8 cellular contexts compared by ENCODE assay signal in genomic region chr19:6412111-6412999, GRCh38. TPM values are rescaled to one million over a fixed set of nuclear protein-coding genes. Genes with fewer than 3 reads are reported as not detected.
DNase-seq lines count a peak whose midpoint lies in the region; ATAC-seq, FAIRE-seq and TF ChIP-seq lines count a peak whose summit lies in the region.

No MANE protein-coding gene starts in this region.

- H3K36me3 Mint-ChIP-seq in T-helper 17 cell (ENCODE audit: low read depth): peaks cover 2% of the 10 kb centered on the region
- H3K36me3 Mint-ChIP-seq in naive thymus-derived CD4-positive, alpha-beta T cell: peaks cover 0 to 9% (median 4%) of the 10 kb centered on the region in 5 donors

- H3K4me3 Mint-ChIP-seq in T-helper 17 cell: no peak overlapping the region
- peak overlapping the region in 1 of 10 donors; percentile 20 for H3K4me3 Mint-ChIP-seq in naive thymus-derived CD4-positive, alpha-beta T cell

- POLR2A ChIA-PET in AG04450 (lab: Yijun Ruan, JAX): interaction anchor here (0.6 kb wide), 1 partner anchor 12 kb away, joined by 3 read pairs; the partner anchor contains the start of gene KHSRP
- POLR2A ChIA-PET in naive thymus-derived CD4-positive, alpha-beta T cell (lab: Charles Lee): interaction anchor here (0.6 kb wide), 1 partner anchor 118 kb away, joined by 9 read pairs; no protein-coding TSS in a partner anchor

- H3K4me3 ChIP-seq in AG04450 (ENCODE audit: low read depth, low read length): no peak overlapping the region
- no peak overlapping the region for H3K4me3 ChIP-seq in naive thymus-derived CD4-positive, alpha-beta T cell (ENCODE audit: low read length)

- H3K9me3 Mint-ChIP-seq in naive thymus-derived CD4-positive, alpha-beta T cell: no peaks in the 10 kb centered on the region

- no peaks in the 10 kb centered on the region; the same call in 1 of the 2 replicates for H3K9me3 ChIP-seq in AG04450 (ENCODE audit: control insufficient read depth, insufficient read depth, low read length)
- no peaks in the 10 kb centered on the region for H3K9me3 ChIP-seq in T-helper 17 cell (ENCODE audit: control insufficient read depth, low read length, poor library complexity, severe bottlenecking)
- H3K9me3 ChIP-seq in naive thymus-derived CD4-positive, alpha-beta T cell (ENCODE audit: control insufficient read depth in 2 of 3, low read length in 3 of 3): no peaks in the 10 kb centered on the region

- no peak overlapping the region for H3K27ac ChIP-seq in AG04450 (ENCODE audit: low read depth, low read length)
- no peak overlapping the region for H3K27ac ChIP-seq in naive thymus-derived CD4-positive, alpha-beta T cell (ENCODE audit: low read depth, low read length)

- CTCF ChIA-PET in AG04450 (lab: Charles Lee): no interaction called here
- CTCF ChIA-PET in naive thymus-derived CD4-positive, alpha-beta T cell (lab: Charles Lee): interaction anchor here (0.8 kb wide), 1 partner anchor 9 kb away, joined by 3 read pairs; no protein-coding TSS in a partner anchor

- H3K27ac Mint-ChIP-seq in T-helper 17 cell: peak overlapping the region; percentile 24
- no peak overlapping the region for H3K27ac Mint-ChIP-seq in naive thymus-derived CD4-positive, alpha-beta T cell

- intact Hi-C loops in naive thymus-derived CD4-positive, alpha-beta T cell (cut with micrococcal nuclease): no loop called here

- H3K27me3 Mint-ChIP-seq in T-helper 17 cell: no peaks in the 10 kb centered on the region
- H3K27me3 Mint-ChIP-seq in naive thymus-derived CD4-positive, alpha-beta T cell: no peaks in the 10 kb centered on the region

- ATAC-seq in T-helper 17 cell (peak; percentile 74), HG03520 (IDR thresholded peaks at IDR 0.05; ENCODE audit: unreplicated experiment) (no peak), HG02798 (IDR thresholded peaks at IDR 0.05; ENCODE audit: poor library complexity, unreplicated experiment) (no peak)
- ATAC-seq in naive thymus-derived CD4-positive, alpha-beta T cell: peak; percentile 79

- DNase-seq in AG04450 (ENCODE audit: low read depth, low spot score) (no peak), GM18507 (ENCODE audit: extremely low spot score, insufficient read length, low read depth) (peak; percentile 32), T-helper 17 cell (peak in 1 of 3 donors; percentile 44), dermis blood vessel endothelial cell (peak; percentile 53), NCI-H1105 (lab: John Stamatoyannopoulos, UW) (no peak)
- DNase-seq in naive thymus-derived CD4-positive, alpha-beta T cell: peak in 6 of 9 donors; percentile 39 to 57 (median 47)

- no peaks in the 10 kb centered on the region for H3K4me1 ChIP-seq in naive thymus-derived CD4-positive, alpha-beta T cell (ENCODE audit: control insufficient read depth in 2 of 2, insufficient read depth in 2 of 2, low read length in 2 of 2)

- H3K36me3 ChIP-seq in naive thymus-derived CD4-positive, alpha-beta T cell (ENCODE audit: control insufficient read depth in 2 of 3, insufficient read depth in 3 of 3, low read length in 3 of 3): peaks cover 1 to 34% (median 9%) of the 10 kb centered on the region in 3 experiments

- H3K27me3 ChIP-seq in AG04450 (ENCODE audit: control insufficient read depth, insufficient read depth, low read length): no peaks in the 10 kb centered on the region
- no peaks in the 10 kb centered on the region for H3K27me3 ChIP-seq in naive thymus-derived CD4-positive, alpha-beta T cell (ENCODE audit: control insufficient read depth in 2 of 2, insufficient read depth in 2 of 2, low read length in 2 of 2)

- H3K4me1 Mint-ChIP-seq in T-helper 17 cell: no peaks in the 10 kb centered on the region
- H3K4me1 Mint-ChIP-seq in naive thymus-derived CD4-positive, alpha-beta T cell: no peaks in the 10 kb centered on the region

- peak; percentile 53 for TF ChIP-seq CTCF in AG04450 (IDR thresholded peaks at IDR 0.05; ENCODE audit: low read depth, low read length)

- FAIRE-seq in GM18507 (lab: Jason Lieb, UNC): no peak

RNA-seq across cellular contexts. Expression of gene KHSRP, which starts 12.3 kb away (rescaled TPM):
- polyA plus RNA-seq in AG04450 (2011; rRNA removed): 57.0 and 66.7 TPM in 2 replicates
- 93.2 and 100 TPM in 2 replicates for polyA minus RNA-seq in AG04450 (2011; rRNA and poly(A)+ RNA removed)
- total RNA-seq in T-helper 17 cell: 100 to 1,000 TPM; 138 to 164 TPM
- total RNA-seq in dermis blood vessel endothelial cell: 78.3 and 238 TPM in 2 replicates
- total RNA-seq in naive thymus-derived CD4-positive, alpha-beta T cell: 100 to 1,000 TPM; 142 to 276 (median 152) TPM
- 10 to 100 TPM; 12.5 to 20.9 TPM for polyA plus RNA-seq in naive thymus-derived CD4-positive, alpha-beta T cell

RNA-seq across cellular contexts. Expression of gene GTF2F1, which starts 19.4 kb away (rescaled TPM):
- 33.7 and 43.7 TPM in 2 replicates for polyA plus RNA-seq in AG04450 (2011; rRNA removed)
- 39.9 and 45.5 TPM in 2 replicates for polyA minus RNA-seq in AG04450 (2011; rRNA and poly(A)+ RNA removed)
- total RNA-seq in T-helper 17 cell: 10 to 100 TPM; 67.2 to 68.7 TPM
- 41.4 and 74.5 TPM in 2 replicates for total RNA-seq in dermis blood vessel endothelial cell
- 10 to 100 TPM; 51.5 to 71.6 (median 61.3) TPM for total RNA-seq in naive thymus-derived CD4-positive, alpha-beta T cell
- 10 to 100 TPM; 17.9 to 33.3 TPM for polyA plus RNA-seq in naive thymus-derived CD4-positive, alpha-beta T cell

RNA-seq across cellular contexts. Expression of gene SLC25A41, which starts 21.2 kb away (rescaled TPM):
- not detected in 2 replicates for polyA plus RNA-seq in AG04450 (2011; rRNA removed)
- polyA minus RNA-seq in AG04450 (2011; rRNA and poly(A)+ RNA removed): 0.14 TPM in 1 of 2 replicates, not detected in the other
- not detected for total RNA-seq in T-helper 17 cell
- 0.05 TPM in 1 of 2 replicates, not detected in the other for total RNA-seq in dermis blood vessel endothelial cell
- under 1 TPM in 1 of 5 experiments, not detected in 4; 0.32 TPM for total RNA-seq in naive thymus-derived CD4-positive, alpha-beta T cell
- not detected for polyA plus RNA-seq in naive thymus-derived CD4-positive, alpha-beta T cell

RNA-seq across cellular contexts. Expression of gene PSPN, which starts 36.6 kb away (rescaled TPM):
- 0.41 and 0.57 TPM in 2 replicates for polyA plus RNA-seq in AG04450 (2011; rRNA removed)
- 0.97 and 1.1 TPM in 2 replicates for polyA minus RNA-seq in AG04450 (2011; rRNA and poly(A)+ RNA removed)
- total RNA-seq in T-helper 17 cell (1 to 10 TPM; 1.3 to 1.5 TPM), dermis blood vessel endothelial cell (0.85 and 1.1 TPM in 2 replicates)
- total RNA-seq in naive thymus-derived CD4-positive, alpha-beta T cell: 1 to 10 TPM; 1.8 to 4.0 (median 2.8) TPM
- under 1 TPM; 0.60 to 0.91 TPM for polyA plus RNA-seq in naive thymus-derived CD4-positive, alpha-beta T cell

RNA-seq across cellular contexts. Expression of gene ALKBH7, which starts 39.8 kb away (rescaled TPM):
- polyA plus RNA-seq in AG04450 (2011; rRNA removed): 11.6 and 16.4 TPM in 2 replicates
- 3.4 and 5.4 TPM in 2 replicates for polyA minus RNA-seq in AG04450 (2011; rRNA and poly(A)+ RNA removed)
- total RNA-seq in T-helper 17 cell: 10 to 100 TPM; 44.1 to 47.6 TPM
- 24.4 and 59.2 TPM in 2 replicates for total RNA-seq in dermis blood vessel endothelial cell
- total RNA-seq in naive thymus-derived CD4-positive, alpha-beta T cell: 10 to 100 TPM; 33.6 to 90.1 (median 72.9) TPM
- polyA plus RNA-seq in naive thymus-derived CD4-positive, alpha-beta T cell: 100 to 1,000 TPM; 129 to 142 TPM

Comparison
In these comparisons a context has a peak if more than half of its experiments do, and no peak if none do; other contexts are left out.
1. DNase-seq: peak in GM18507 (single experiment), dermis blood vessel endothelial cell (single experiment) and naive thymus-derived CD4-positive, alpha-beta T cell (6 of 9); none in AG04450 (single experiment) and NCI-H1105 (single experiment).
2. ATAC-seq: peak in T-helper 17 cell (single experiment) and naive thymus-derived CD4-positive, alpha-beta T cell (single experiment); none in HG03520 (single experiment) and HG02798 (single experiment).